20 cellular contexts compared by ENCODE assay signal in the genomic region with DNA sequence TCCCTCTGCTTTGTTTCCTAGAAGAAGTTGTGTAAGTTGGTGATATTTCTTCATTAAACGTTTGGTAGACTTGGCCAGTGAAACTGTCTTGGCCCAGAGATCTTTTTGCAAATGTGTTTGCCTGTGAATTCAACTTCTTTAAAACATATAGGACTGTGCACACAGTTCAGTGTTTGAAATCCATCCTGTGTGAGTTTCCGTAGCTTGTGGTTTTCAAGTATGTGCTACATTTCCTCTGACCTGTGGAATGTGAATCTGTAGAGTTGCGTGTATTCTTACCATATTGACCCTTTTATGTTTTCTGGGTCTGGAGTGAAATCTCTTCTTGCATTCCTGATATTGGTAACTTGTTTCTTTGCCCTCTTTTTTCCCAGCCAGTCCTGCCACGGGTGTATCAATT. TPM values are rescaled to one million over a fixed set of nuclear protein-coding genes. Genes with fewer than 3 reads are reported as not detected.
"Had no signal": no experiment of that assay in that cellular context is flagged by ENCODE, and none has a peak within 500 bp of the region (broad histone marks: within the 10 kb centered on the region; RNA-seq: fewer than 3 reads in every experiment).

No MANE protein-coding gene starts in this region.

RNA-seq across cellular contexts. Expression of gene XAGE3, which starts 38.2 kb away (rescaled TPM):
- total RNA-seq: activated naive CD4-positive, alpha-beta T cell treated with anti-CD3 and anti-CD28 coated beads for 36 hours; activated naive CD4-positive, alpha-beta T cell treated with anti-CD3 and anti-CD28 coated beads, Interleukin-2, amount 50 U/mL, for 72 hours; activated naive CD8-positive, alpha-beta T cell treated with anti-CD3 and anti-CD28 coated beads for 36 hours; activated naive CD8-positive, alpha-beta T cell treated with anti-CD3 and anti-CD28 coated beads, Interleukin-2, amount 10 ng/mL, durations not matched to agents 7 days and 5 days; activated T-cell treated with anti-CD3 and anti-CD28 coated beads, Interleukin-2, amount 50 U/mL, for 4 hours; activated T-cell treated with anti-CD3 and anti-CD28 coated beads, Interleukin-2, amount 50 U/mL, for 72 hours; activated T-helper 1 cell treated with anti-CD3 and anti-CD28 coated beads, Interleukin-12 subunit alpha, Interleukin-12 subunit beta, Interleukin-2, Interleukin-4 antibody, amounts not matched to agents 30 ng/mL and 10 ng/mL and 1 ng/mL, durations not matched to agents 14 hours and 24 hours and 36 hours; activated T-helper 17 cell treated with anti-CD3 and anti-CD28 coated beads, Interleukin-2, amount 50 U/mL, for 72 hours; activated T-helper 2 cell treated with anti-CD3 and anti-CD28 coated beads, Interferon-gamma antibody, Interleukin-2, Interleukin-4, amounts not matched to agents 10 μg/mL and 5 μg/mL and 100 μg/mL, durations not matched to agents 14 hours and 24 hours and 36 hours; adrenal gland; aorta; ascending aorta; astrocyte; body of pancreas; breast epithelium; bronchial epithelial cell; cardiac muscle cell; cardiac septum; cerebellum; chondrocyte had no signal
- polyA plus RNA-seq: adrenal gland, aorta, cardiac muscle cell had no signal
